Comparison of ENCODE assay signal across 26 cellular contexts in genomic region chr4:152856960-152857359, GRCh38.
"Had no signal": no experiment of that assay in that cellular context is flagged by ENCODE, and none has a peak within 500 bp of the region (broad histone marks: within the 10 kb centered on the region; RNA-seq: fewer than 3 reads in every experiment).

No MANE protein-coding gene starts in this region.

- H3K36me3 Mint-ChIP-seq: stimulated activated effector memory CD8-positive, alpha-beta T cell treated with anti-CD3 and anti-CD28 coated beads, Interleukin-12 subunit alpha, Interleukin-12 subunit beta, amount 100 ng/mL, for 72 hours had no signal

- H3K27me3 Mint-ChIP-seq: naive thymus-derived CD4-positive, alpha-beta T cell; stimulated activated naive B cell treated with anti-CD40 and anti-IgM and Interleukin-4, amounts not matched to agents 10 μg/mL and 1 μg/mL and 100 μg/mL, for 72 hours; stimulated activated naive CD8-positive, alpha-beta T cell treated with anti-CD3 and anti-CD28 coated beads, Interleukin-15, Interleukin-2, amounts not matched to agents 100 ng/mL and 50 ng/mL, for 24 hours; type B pancreatic cell had no signal

- DNase-seq: naive thymus-derived CD4-positive, alpha-beta T cell; natural killer cell; pancreas; right cardiac atrium; right lobe of liver; sigmoid colon; small intestine; stimulated activated CD4-positive, alpha-beta T cell treated with anti-CD3 and anti-CD28 coated beads, Interleukin-15, amount 100 ng/mL, for 24 hours; stimulated activated CD4-positive, alpha-beta T cell treated with anti-CD3 and anti-CD28 coated beads, Interleukin-2, amount 100 ng/mL, for 24 hours; stimulated activated CD4-positive, alpha-beta T cell treated with anti-CD3 and anti-CD28 coated beads, Interleukin-2, amount 100 ng/mL, for 48 hours; stimulated activated CD4-positive, alpha-beta T cell treated with anti-CD3 and anti-CD28 coated beads, Interleukin-4, amount 100 ng/mL, for 24 hours; stimulated activated naive B cell treated with anti-CD40 and anti-IgM and Interleukin-4, amounts not matched to agents 10 μg/mL and 1 μg/mL and 100 μg/mL, for 72 hours; stimulated activated naive CD4-positive, alpha-beta T cell treated with Interleukin-2 at 50 U/mL for 16 hours; substantia nigra; testis; tibial artery; transverse colon had no signal

- H3K4me1 ChIP-seq: neural progenitor cell, pancreas, prostate gland, right lobe of liver, suprapubic skin, testis, transverse colon, vagina had no signal

- H3K27ac Mint-ChIP-seq: naive thymus-derived CD4-positive, alpha-beta T cell; natural killer cell; nephron; neural progenitor cell; stimulated activated effector memory CD8-positive, alpha-beta T cell treated with anti-CD3 and anti-CD28 coated beads, Interleukin-12 subunit alpha, Interleukin-12 subunit beta, amount 100 ng/mL, for 72 hours; stimulated activated naive B cell treated with anti-CD40 and anti-IgM and Interleukin-4, amounts not matched to agents 10 μg/mL and 1 μg/mL and 100 μg/mL, for 72 hours; stimulated activated naive CD8-positive, alpha-beta T cell treated with anti-CD3 and anti-CD28 coated beads, Interleukin-15, Interleukin-2, amounts not matched to agents 100 ng/mL and 50 ng/mL, for 24 hours; type B pancreatic cell had no signal

- H3K36me3 ChIP-seq: pancreas, prostate gland, right lobe of liver, sigmoid colon, suprapubic skin, tibial artery, transverse colon, vagina had no signal

- H3K4me3 ChIP-seq: neural progenitor cell, pancreas, prostate gland, right lobe of liver, sigmoid colon, suprapubic skin, testis, tibial artery, transverse colon, vagina had no signal

- H3K4me1 Mint-ChIP-seq: natural killer cell; neural progenitor cell; stimulated activated effector memory CD8-positive, alpha-beta T cell treated with anti-CD3 and anti-CD28 coated beads, Interleukin-12 subunit alpha, Interleukin-12 subunit beta, amount 100 ng/mL, for 72 hours had no signal

- ATAC-seq: naive thymus-derived CD4-positive, alpha-beta T cell; natural killer cell; pancreas; right cardiac atrium; right lobe of liver; stimulated activated effector memory CD8-positive, alpha-beta T cell treated with anti-CD3 and anti-CD28 coated beads, Interleukin-12 subunit alpha, Interleukin-12 subunit beta, amount 100 ng/mL, for 72 hours; stimulated activated naive B cell treated with anti-CD40 and anti-IgM and Interleukin-4, amounts not matched to agents 10 μg/mL and 1 μg/mL and 100 μg/mL, for 72 hours had no signal

- FAIRE-seq: pancreas, small intestine, urothelium cell line had no signal

- H3K9ac ChIP-seq: neural progenitor cell had no signal

- H3K4me2 ChIP-seq: neural progenitor cell had no signal

- H3K4me3 Mint-ChIP-seq: naive thymus-derived CD4-positive, alpha-beta T cell; natural killer cell; nephron; neural progenitor cell; stimulated activated effector memory CD8-positive, alpha-beta T cell treated with anti-CD3 and anti-CD28 coated beads, Interleukin-12 subunit alpha, Interleukin-12 subunit beta, amount 100 ng/mL, for 72 hours; stimulated activated naive B cell treated with anti-CD40 and anti-IgM and Interleukin-4, amounts not matched to agents 10 μg/mL and 1 μg/mL and 100 μg/mL, for 72 hours; stimulated activated naive CD8-positive, alpha-beta T cell treated with anti-CD3 and anti-CD28 coated beads, Interleukin-15, Interleukin-2, amounts not matched to agents 100 ng/mL and 50 ng/mL, for 24 hours; type B pancreatic cell had no signal

- H2AFZ ChIP-seq: neural progenitor cell had no signal

- H3K27ac ChIP-seq: neural progenitor cell, pancreas, prostate gland, right lobe of liver, sigmoid colon, suprapubic skin, testis, tibial artery, transverse colon, vagina had no signal

- H3K27me3 ChIP-seq: neural progenitor cell, pancreas, right lobe of liver, sigmoid colon, suprapubic skin, testis, tibial artery, transverse colon, vagina had no signal

- H3K9me3 ChIP-seq: pancreas, prostate gland, suprapubic skin, testis had no signal
